ENCODE assay signal across 8 cellular contexts in the genomic region with DNA sequence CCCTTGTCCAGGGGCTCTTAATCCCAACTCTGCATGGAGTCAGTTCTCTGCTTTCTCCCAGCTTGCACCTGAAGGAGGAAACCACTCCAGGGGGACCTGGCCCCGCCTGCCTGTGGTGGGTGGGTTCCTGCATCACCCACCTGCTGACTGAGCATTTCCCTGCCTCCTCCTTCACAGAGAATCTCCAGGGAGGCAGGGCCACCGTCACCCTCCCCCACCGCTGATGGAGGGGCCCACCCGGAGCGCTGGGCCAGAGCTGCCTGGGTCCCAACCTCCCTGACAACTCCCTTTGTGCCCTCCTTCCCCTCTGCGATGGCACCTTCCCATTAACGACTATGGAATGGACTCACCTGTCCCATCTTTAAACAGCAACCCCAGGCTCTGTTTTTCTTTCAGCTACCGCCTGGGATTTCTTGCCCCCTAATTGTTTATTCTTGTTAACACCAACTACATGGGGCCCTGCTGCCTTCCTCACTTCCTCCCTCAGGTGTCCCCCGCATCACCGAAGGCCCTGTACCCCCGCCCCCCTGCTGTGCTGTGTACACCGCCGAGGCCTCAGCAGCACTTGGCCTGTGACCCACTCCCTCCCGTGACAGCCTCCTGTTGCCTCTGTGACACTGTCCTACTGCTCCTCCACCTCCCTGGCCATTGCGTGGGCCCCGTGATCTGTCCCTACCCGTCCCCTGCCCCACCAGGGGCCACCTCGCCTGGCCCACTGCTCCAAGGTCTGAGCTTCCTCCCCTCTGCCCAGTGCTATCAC. TPM values are rescaled to one million over a fixed set of nuclear protein-coding genes. Genes with fewer than 3 reads are reported as not detected.
DNase-seq lines count a peak whose midpoint lies in the region; ATAC-seq and TF ChIP-seq lines count a peak whose summit lies in the region.

No MANE protein-coding gene starts in this region.

- H3K4me1 ChIP-seq in BE2C (no peaks in the 10 kb centered on the region; the same call in 1 of the 2 replicates), mucosa of rectum (ENCODE audit: control insufficient read depth in 2 of 2, insufficient read depth in 2 of 2, low read length in 2 of 2) (peaks cover 4 to 10% of the 10 kb centered on the region in 2 donors)

- DNase-seq in BE2C (no peak), brain microvascular endothelial cell (no peak), DMS79 treated with DMSO at 0.1 percent for 48 hours (lab: John Stamatoyannopoulos, UW) (no peak), activated gamma-delta T cell (lab: John Stamatoyannopoulos, UW) (no peak), retina (no peak)

- H3K9me3 ChIP-seq in BE2C, result no peaks in the 10 kb centered on the region
- H3K9me3 ChIP-seq in mucosa of rectum (ENCODE audit: control insufficient read depth in 2 of 2, low read length in 2 of 2), result no peaks in the 10 kb centered on the region

- in situ Hi-C loops in brain microvascular endothelial cell (cut with HindIII; ENCODE audit: low pct_ligation_motif_present, low sequenced_read_pairs), result no loop called here

- H3K27ac ChIP-seq in brain microvascular endothelial cell (no peak overlapping the region), mucosa of rectum (ENCODE audit: low read depth in 2 of 2, low read length in 2 of 2) (peak overlapping the region in 1 of 2 donors; percentile 16)

- TF ChIP-seq CTCF in BE2C (IDR thresholded peaks at IDR 0.05; ENCODE audit: low read depth, low read length) (no peak), brain microvascular endothelial cell (IDR thresholded peaks at IDR 0.05; ENCODE audit: low read depth, low read length, missing control alignments) (no peak)

- no peaks in the 10 kb centered on the region for H3K27me3 ChIP-seq in BE2C
- H3K27me3 ChIP-seq in brain microvascular endothelial cell (replicated peaks), result no peaks in the 10 kb centered on the region
- H3K27me3 ChIP-seq in mucosa of rectum (ENCODE audit: control insufficient read depth in 2 of 2, insufficient read depth in 2 of 2, low read length in 2 of 2), result no peaks in the 10 kb centered on the region

- peak; percentile 3 for ATAC-seq in HG03457 (IDR thresholded peaks at IDR 0.05; ENCODE audit: unreplicated experiment)
- ATAC-seq in GM21529 (IDR thresholded peaks at IDR 0.05; ENCODE audit: unreplicated experiment), result no peak

- H3K36me3 ChIP-seq in BE2C, result peaks cover 40% of the 10 kb centered on the region
- H3K36me3 ChIP-seq in brain microvascular endothelial cell (replicated peaks), result peaks cover 12% of the 10 kb centered on the region
- H3K36me3 ChIP-seq in mucosa of rectum (ENCODE audit: control insufficient read depth in 2 of 2, insufficient read depth in 2 of 2, low read length in 2 of 2), result peaks cover 0 to 4% of the 10 kb centered on the region in 2 donors

- peak overlapping the region; percentile 63 for H3K4me3 ChIP-seq in BE2C (ENCODE audit: low read depth, low read length)
- H3K4me3 ChIP-seq in brain microvascular endothelial cell (ENCODE audit: low read depth, low read length), result peak overlapping the region; percentile 61
- H3K4me3 ChIP-seq in mucosa of rectum (ENCODE audit: low read length in 2 of 2), result peak overlapping the region; percentile 70 to 77

- peak overlapping the region; percentile 60 to 76 for H3K9ac ChIP-seq in mucosa of rectum (ENCODE audit: low read depth in 1 of 2, low read length in 2 of 2)

RNA-seq across cellular contexts. Expression of a gene that starts 0.8 kb away (rescaled TPM):
- polyA plus RNA-seq in BE2C (2012; ENCODE audit: insufficient read depth, insufficient read length, low read depth), result 13.3 TPM

RNA-seq across cellular contexts. Expression of a gene that starts 12.0 kb away (rescaled TPM):
- 4.2 TPM for polyA plus RNA-seq in BE2C (2012; ENCODE audit: insufficient read depth, insufficient read length, low read depth)

RNA-seq across cellular contexts. Expression of a gene that starts 15.9 kb away (rescaled TPM):
- polyA plus RNA-seq in BE2C (2012; ENCODE audit: insufficient read depth, insufficient read length, low read depth), result 27.6 TPM

RNA-seq across cellular contexts. Expression of a gene that starts 29.8 kb away (rescaled TPM):
- polyA plus RNA-seq in BE2C (2012; ENCODE audit: insufficient read depth, insufficient read length, low read depth), result 18.6 TPM

RNA-seq across cellular contexts. Expression of a gene that starts 54.7 kb away (rescaled TPM):
- 645 TPM for polyA plus RNA-seq in BE2C (2012; ENCODE audit: insufficient read depth, insufficient read length, low read depth)
